16 cellular contexts compared by ENCODE assay signal in genomic region chr7:96198047-96198636, GRCh38.
"Had no signal": no experiment of that assay in that cellular context is flagged by ENCODE, and none has a peak within 500 bp of the region (broad histone marks: within the 10 kb centered on the region; RNA-seq: fewer than 3 reads in every experiment).

No MANE protein-coding gene starts in this region.

- H3K36me3 ChIP-seq: pancreas had no signal

- H3K9me3 ChIP-seq: heart left ventricle, pancreas, stomach, testis, upper lobe of left lung had no signal

- H3K27ac ChIP-seq: heart left ventricle, pancreas, stomach, testis, upper lobe of left lung, WERI-Rb-1 had no signal

- H3K4me1 ChIP-seq: pancreas, stomach, testis, upper lobe of left lung had no signal

- H3K4me3 ChIP-seq: heart left ventricle, pancreas, stomach, testis, upper lobe of left lung had no signal

- DNase-seq: activated CD4-positive, alpha-beta T cell treated with anti-CD3 and anti-CD28 coated beads for 4 hours; activated CD8-positive, alpha-beta T cell treated with anti-CD3 and anti-CD28 coated beads for 36 hours; activated naive CD8-positive, alpha-beta T cell treated with anti-CD3 and anti-CD28 coated beads, Interleukin-2, amount 10 ng/mL, durations not matched to agents 7 days and 5 days; dermis blood vessel endothelial cell; heart left ventricle; mammary epithelial cell; naive B cell; pancreas; retina; stimulated activated CD4-positive, alpha-beta T cell treated with anti-CD3 and anti-CD28 coated beads, Interleukin-12 subunit alpha, Interleukin-12 subunit beta, amount 100 ng/mL, for 4 hours; stimulated activated CD4-positive, alpha-beta T cell treated with anti-CD3 and anti-CD28 coated beads, Interleukin-2, amount 100 ng/mL, for 24 hours; stomach; T-helper 1 cell; testis; upper lobe of left lung; WERI-Rb-1 had no signal

- H3K27me3 ChIP-seq: heart left ventricle, pancreas, stomach, testis, upper lobe of left lung had no signal
